Comparison of ENCODE assay signal across 1 cellular context in the genomic region with DNA sequence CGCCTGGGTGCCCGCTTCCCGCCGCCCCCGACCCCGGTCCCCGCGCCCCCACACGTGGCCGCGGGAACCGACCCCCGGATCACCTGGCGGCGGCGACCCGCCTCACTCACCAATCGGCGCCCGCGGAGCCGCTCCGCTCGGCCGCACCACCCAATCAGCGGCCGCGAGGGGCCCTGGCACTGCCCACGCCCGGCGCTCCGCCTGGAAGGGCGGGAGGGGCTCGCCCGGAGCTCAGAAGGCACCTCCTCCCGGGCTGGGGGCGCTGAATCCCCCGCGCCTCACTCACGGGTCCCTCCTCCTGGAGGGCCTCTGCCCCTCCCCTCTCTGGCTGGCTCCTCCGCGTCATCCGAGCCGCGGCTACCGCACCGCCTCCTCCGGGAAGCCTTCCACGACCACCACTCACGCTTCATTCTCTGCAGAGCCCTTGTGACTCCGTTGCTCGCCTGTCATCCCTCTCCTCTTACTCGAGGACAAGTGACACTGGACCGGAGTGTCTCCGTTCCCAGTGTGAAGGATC.
A peak's percentile ranks its signal among the peaks of the same experiment; 100 is the strongest.
TF ChIP-seq lines count a peak whose summit lies in the region.

No MANE protein-coding gene starts in this region.

TF ChIP-seq in HepG2, 621 proteins besides CTCF, POLR2A, EP300 and RAD21 (continues in another document):
- TF ChIP-seq SAP130 (CRISPR knock-in tag; IDR thresholded peaks at IDR 0.05; ENCODE audit: low read depth) (peak; percentile 57), HDAC2 (CRISPR knock-in tag; IDR thresholded peaks at IDR 0.05) (peak; percentile 47; the same call in 1 of the 2 replicates), MXI1 (IDR thresholded peaks at IDR 0.05; ENCODE audit: borderline replicate concordance, low read depth, low read length) (peak; percentile 25; the same call in 1 of the 3 replicates), NFYC (CRISPR knock-in tag; IDR thresholded peaks at IDR 0.05) (peak; percentile 75), ZNF792 (CRISPR knock-in tag; IDR thresholded peaks at IDR 0.05) (peak; percentile 38; the same call in 1 of the 2 replicates), ELF3 (CRISPR knock-in tag; IDR thresholded peaks at IDR 0.05) (0 out of 2 replicates have a peak, but pooled peaks have one; percentile 25), RCOR2 (CRISPR knock-in tag; IDR thresholded peaks at IDR 0.05) (peak; percentile 93), ZMYM3 (CRISPR knock-in tag; IDR thresholded peaks at IDR 0.05) (peak; percentile 99), SMC3 (IDR thresholded peaks at IDR 0.05; ENCODE audit: low read length) (no peak), ZNF747 (CRISPR knock-in tag; IDR thresholded peaks at IDR 0.05; ENCODE audit: borderline replicate concordance) (no peak), MAFF (IDR thresholded peaks at IDR 0.05; ENCODE audit: low read depth, low read length) (no peak), SP2 (CRISPR knock-in tag; IDR thresholded peaks at IDR 0.05) (peak; percentile 78), TGIF2 (CRISPR knock-in tag; IDR thresholded peaks at IDR 0.05) (peak; percentile 44; the same call in 1 of the 2 replicates), ZNF776 (CRISPR knock-in tag; IDR thresholded peaks at IDR 0.05) (peak; percentile 19; the same call in 1 of the 2 replicates), NFE2L1 (CRISPR knock-in tag; IDR thresholded peaks at IDR 0.05; ENCODE audit: borderline replicate concordance) (no peak), PTBP1 (IDR thresholded peaks at IDR 0.05; ENCODE audit: low read depth, low read length, poor library complexity, severe bottlenecking) (no peak), MAZ (IDR thresholded peaks at IDR 0.05; ENCODE audit: borderline replicate concordance, low read depth, low read length) (peak; percentile 68), MAZ (CRISPR knock-in tag; IDR thresholded peaks at IDR 0.05; ENCODE audit: low read depth) (peak; percentile 5; the same call in 1 of the 2 replicates), ZBTB3 (CRISPR knock-in tag; IDR thresholded peaks at IDR 0.05; ENCODE audit: borderline replicate concordance, low read depth) (no peak), PAF1 (CRISPR knock-in tag; IDR thresholded peaks at IDR 0.05) (no peak), ZFP36 (IDR thresholded peaks at IDR 0.05; ENCODE audit: borderline replicate concordance, low read depth, low read length, partially characterized antibody) (peak; percentile 99), ZNF138 (CRISPR knock-in tag; IDR thresholded peaks at IDR 0.05; ENCODE audit: low read depth) (no peak), ZNF724P (CRISPR knock-in tag; IDR thresholded peaks at IDR 0.05; ENCODE audit: borderline replicate concordance) (0 out of 2 replicates have a peak, but pooled peaks have one; percentile 29), ARHGAP35 (CRISPR knock-in tag; IDR thresholded peaks at IDR 0.05; ENCODE audit: borderline replicate concordance) (no peak), HNF4G (IDR thresholded peaks at IDR 0.05; ENCODE audit: borderline replicate concordance, low read depth, low read length) (no peak), HNF4G (CRISPR knock-in tag; IDR thresholded peaks at IDR 0.05; ENCODE audit: borderline replicate concordance, low read depth) (0 out of 2 replicates have a peak, but pooled peaks have one; percentile 19), KLF6 (CRISPR knock-in tag; IDR thresholded peaks at IDR 0.05) (no peak), MYC (CRISPR knock-in tag; IDR thresholded peaks at IDR 0.05; ENCODE audit: borderline replicate concordance) (0 out of 2 replicates have a peak, but pooled peaks have one; percentile 28), YEATS4 (CRISPR knock-in tag; IDR thresholded peaks at IDR 0.05; ENCODE audit: borderline replicate concordance) (peak; percentile 26; the same call in 1 of the 2 replicates), ADNP (CRISPR knock-in tag; IDR thresholded peaks at IDR 0.05) (peak; percentile 91), EED (CRISPR knock-in tag; IDR thresholded peaks at IDR 0.05) (no peak), MTA3 (CRISPR knock-in tag; IDR thresholded peaks at IDR 0.05) (no peak), ZNF768 (CRISPR knock-in tag; IDR thresholded peaks at IDR 0.05) (peak; percentile 47; the same call in 1 of the 2 replicates), ZFP37 (CRISPR knock-in tag; IDR thresholded peaks at IDR 0.05; ENCODE audit: borderline replicate concordance) (no peak), KDM1A (CRISPR knock-in tag; IDR thresholded peaks at IDR 0.05) (peak; percentile 97), HNRNPL (IDR thresholded peaks at IDR 0.05; ENCODE audit: low read depth, low read length) (peak; percentile 58; the same call in 1 of the 2 replicates), HNRNPK (IDR thresholded peaks at IDR 0.05; ENCODE audit: low read depth, low read length, poor library complexity, severe bottlenecking) (no peak)
- TF ChIP-seq, protein P1, sequence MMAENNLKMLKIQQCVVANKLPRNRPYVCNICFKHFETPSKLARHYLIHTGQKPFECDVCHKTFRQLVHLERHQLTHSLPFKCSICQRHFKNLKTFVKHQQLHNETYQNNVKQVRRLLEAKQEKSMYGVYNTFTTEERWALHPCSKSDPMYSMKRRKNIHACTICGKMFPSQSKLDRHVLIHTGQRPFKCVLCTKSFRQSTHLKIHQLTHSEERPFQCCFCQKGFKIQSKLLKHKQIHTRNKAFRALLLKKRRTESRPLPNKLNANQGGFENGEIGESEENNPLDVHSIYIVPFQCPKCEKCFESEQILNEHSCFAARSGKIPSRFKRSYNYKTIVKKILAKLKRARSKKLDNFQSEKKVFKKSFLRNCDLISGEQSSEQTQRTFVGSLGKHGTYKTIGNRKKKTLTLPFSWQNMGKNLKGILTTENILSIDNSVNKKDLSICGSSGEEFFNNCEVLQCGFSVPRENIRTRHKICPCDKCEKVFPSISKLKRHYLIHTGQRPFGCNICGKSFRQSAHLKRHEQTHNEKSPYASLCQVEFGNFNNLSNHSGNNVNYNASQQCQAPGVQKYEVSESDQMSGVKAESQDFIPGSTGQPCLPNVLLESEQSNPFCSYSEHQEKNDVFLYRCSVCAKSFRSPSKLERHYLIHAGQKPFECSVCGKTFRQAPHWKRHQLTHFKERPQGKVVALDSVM (CRISPR knock-in tag; IDR thresholded peaks at IDR 0.05): no peak
- TF ChIP-seq, protein P2, sequence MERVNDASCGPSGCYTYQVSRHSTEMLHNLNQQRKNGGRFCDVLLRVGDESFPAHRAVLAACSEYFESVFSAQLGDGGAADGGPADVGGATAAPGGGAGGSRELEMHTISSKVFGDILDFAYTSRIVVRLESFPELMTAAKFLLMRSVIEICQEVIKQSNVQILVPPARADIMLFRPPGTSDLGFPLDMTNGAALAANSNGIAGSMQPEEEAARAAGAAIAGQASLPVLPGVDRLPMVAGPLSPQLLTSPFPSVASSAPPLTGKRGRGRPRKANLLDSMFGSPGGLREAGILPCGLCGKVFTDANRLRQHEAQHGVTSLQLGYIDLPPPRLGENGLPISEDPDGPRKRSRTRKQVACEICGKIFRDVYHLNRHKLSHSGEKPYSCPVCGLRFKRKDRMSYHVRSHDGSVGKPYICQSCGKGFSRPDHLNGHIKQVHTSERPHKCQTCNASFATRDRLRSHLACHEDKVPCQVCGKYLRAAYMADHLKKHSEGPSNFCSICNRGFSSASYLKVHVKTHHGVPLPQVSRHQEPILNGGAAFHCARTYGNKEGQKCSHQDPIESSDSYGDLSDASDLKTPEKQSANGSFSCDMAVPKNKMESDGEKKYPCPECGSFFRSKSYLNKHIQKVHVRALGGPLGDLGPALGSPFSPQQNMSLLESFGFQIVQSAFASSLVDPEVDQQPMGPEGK (CRISPR knock-in tag; IDR thresholded peaks at IDR 0.05): peak; percentile 57
- TF ChIP-seq, protein P3, sequence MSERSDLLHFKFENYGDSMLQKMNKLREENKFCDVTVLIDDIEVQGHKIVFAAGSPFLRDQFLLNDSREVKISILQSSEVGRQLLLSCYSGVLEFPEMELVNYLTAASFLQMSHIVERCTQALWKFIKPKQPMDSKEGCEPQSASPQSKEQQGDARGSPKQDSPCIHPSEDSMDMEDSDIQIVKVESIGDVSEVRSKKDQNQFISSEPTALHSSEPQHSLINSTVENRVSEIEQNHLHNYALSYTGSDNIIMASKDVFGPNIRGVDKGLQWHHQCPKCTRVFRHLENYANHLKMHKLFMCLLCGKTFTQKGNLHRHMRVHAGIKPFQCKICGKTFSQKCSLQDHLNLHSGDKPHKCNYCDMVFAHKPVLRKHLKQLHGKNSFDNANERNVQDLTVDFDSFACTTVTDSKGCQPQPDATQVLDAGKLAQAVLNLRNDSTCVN (CRISPR knock-in tag; IDR thresholded peaks at IDR 0.05; ENCODE audit: borderline replicate concordance): 0 out of 2 replicates have a peak, but pooled peaks have one; percentile 17
- TF ChIP-seq, protein P4, sequence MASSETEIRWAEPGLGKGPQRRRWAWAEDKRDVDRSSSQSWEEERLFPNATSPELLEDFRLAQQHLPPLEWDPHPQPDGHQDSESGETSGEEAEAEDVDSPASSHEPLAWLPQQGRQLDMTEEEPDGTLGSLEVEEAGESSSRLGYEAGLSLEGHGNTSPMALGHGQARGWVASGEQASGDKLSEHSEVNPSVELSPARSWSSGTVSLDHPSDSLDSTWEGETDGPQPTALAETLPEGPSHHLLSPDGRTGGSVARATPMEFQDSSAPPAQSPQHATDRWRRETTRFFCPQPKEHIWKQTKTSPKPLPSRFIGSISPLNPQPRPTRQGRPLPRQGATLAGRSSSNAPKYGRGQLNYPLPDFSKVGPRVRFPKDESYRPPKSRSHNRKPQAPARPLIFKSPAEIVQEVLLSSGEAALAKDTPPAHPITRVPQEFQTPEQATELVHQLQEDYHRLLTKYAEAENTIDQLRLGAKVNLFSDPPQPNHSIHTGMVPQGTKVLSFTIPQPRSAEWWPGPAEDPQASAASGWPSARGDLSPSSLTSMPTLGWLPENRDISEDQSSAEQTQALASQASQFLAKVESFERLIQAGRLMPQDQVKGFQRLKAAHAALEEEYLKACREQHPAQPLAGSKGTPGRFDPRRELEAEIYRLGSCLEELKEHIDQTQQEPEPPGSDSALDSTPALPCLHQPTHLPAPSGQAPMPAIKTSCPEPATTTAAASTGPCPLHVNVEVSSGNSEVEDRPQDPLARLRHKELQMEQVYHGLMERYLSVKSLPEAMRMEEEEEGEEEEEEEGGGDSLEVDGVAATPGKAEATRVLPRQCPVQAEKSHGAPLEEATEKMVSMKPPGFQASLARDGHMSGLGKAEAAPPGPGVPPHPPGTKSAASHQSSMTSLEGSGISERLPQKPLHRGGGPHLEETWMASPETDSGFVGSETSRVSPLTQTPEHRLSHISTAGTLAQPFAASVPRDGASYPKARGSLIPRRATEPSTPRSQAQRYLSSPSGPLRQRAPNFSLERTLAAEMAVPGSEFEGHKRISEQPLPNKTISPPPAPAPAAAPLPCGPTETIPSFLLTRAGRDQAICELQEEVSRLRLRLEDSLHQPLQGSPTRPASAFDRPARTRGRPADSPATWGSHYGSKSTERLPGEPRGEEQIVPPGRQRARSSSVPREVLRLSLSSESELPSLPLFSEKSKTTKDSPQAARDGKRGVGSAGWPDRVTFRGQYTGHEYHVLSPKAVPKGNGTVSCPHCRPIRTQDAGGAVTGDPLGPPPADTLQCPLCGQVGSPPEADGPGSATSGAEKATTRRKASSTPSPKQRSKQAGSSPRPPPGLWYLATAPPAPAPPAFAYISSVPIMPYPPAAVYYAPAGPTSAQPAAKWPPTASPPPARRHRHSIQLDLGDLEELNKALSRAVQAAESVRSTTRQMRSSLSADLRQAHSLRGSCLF (CRISPR knock-in tag; IDR thresholded peaks at IDR 0.05; ENCODE audit: borderline replicate concordance): no peak
- TF ChIP-seq, protein P5, sequence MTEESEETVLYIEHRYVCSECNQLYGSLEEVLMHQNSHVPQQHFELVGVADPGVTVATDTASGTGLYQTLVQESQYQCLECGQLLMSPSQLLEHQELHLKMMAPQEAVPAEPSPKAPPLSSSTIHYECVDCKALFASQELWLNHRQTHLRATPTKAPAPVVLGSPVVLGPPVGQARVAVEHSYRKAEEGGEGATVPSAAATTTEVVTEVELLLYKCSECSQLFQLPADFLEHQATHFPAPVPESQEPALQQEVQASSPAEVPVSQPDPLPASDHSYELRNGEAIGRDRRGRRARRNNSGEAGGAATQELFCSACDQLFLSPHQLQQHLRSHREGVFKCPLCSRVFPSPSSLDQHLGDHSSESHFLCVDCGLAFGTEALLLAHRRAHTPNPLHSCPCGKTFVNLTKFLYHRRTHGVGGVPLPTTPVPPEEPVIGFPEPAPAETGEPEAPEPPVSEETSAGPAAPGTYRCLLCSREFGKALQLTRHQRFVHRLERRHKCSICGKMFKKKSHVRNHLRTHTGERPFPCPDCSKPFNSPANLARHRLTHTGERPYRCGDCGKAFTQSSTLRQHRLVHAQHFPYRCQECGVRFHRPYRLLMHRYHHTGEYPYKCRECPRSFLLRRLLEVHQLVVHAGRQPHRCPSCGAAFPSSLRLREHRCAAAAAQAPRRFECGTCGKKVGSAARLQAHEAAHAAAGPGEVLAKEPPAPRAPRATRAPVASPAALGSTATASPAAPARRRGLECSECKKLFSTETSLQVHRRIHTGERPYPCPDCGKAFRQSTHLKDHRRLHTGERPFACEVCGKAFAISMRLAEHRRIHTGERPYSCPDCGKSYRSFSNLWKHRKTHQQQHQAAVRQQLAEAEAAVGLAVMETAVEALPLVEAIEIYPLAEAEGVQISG (CRISPR knock-in tag; IDR thresholded peaks at IDR 0.05): no peak
- TF ChIP-seq, protein P6, sequence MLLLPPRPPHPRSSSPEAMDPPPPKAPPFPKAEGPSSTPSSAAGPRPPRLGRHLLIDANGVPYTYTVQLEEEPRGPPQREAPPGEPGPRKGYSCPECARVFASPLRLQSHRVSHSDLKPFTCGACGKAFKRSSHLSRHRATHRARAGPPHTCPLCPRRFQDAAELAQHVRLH (CRISPR knock-in tag; IDR thresholded peaks at IDR 0.05; ENCODE audit: borderline replicate concordance, low read depth): peak; percentile 62; the same call in 1 of the 2 replicates
- TF ChIP-seq, protein P7, sequence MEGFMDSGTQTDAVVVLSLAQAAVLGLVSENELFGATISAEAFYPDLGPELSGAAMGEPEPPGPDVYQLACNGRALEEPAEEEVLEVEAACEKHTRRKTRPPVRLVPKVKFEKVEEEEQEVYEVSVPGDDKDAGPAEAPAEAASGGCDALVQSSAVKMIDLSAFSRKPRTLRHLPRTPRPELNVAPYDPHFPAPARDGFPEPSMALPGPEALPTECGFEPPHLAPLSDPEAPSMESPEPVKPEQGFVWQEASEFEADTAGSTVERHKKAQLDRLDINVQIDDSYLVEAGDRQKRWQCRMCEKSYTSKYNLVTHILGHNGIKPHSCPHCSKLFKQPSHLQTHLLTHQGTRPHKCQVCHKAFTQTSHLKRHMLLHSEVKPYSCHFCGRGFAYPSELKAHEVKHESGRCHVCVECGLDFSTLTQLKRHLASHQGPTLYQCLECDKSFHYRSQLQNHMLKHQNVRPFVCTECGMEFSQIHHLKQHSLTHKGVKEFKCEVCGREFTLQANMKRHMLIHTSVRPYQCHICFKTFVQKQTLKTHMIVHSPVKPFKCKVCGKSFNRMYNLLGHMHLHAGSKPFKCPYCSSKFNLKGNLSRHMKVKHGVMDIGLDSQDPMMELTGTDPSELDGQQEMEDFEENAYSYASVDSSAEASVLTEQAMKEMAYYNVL (CRISPR knock-in tag; IDR thresholded peaks at IDR 0.05; ENCODE audit: borderline replicate concordance): no peak
- TF ChIP-seq, protein P8, sequence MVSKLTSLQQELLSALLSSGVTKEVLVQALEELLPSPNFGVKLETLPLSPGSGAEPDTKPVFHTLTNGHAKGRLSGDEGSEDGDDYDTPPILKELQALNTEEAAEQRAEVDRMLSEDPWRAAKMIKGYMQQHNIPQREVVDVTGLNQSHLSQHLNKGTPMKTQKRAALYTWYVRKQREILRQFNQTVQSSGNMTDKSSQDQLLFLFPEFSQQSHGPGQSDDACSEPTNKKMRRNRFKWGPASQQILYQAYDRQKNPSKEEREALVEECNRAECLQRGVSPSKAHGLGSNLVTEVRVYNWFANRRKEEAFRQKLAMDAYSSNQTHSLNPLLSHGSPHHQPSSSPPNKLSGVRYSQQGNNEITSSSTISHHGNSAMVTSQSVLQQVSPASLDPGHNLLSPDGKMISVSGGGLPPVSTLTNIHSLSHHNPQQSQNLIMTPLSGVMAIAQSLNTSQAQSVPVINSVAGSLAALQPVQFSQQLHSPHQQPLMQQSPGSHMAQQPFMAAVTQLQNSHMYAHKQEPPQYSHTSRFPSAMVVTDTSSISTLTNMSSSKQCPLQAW (CRISPR knock-in tag; IDR thresholded peaks at IDR 0.05): peak; percentile 26; the same call in 1 of the 2 replicates
